ENCODE assay signal across 30 cellular contexts in the genomic region with DNA sequence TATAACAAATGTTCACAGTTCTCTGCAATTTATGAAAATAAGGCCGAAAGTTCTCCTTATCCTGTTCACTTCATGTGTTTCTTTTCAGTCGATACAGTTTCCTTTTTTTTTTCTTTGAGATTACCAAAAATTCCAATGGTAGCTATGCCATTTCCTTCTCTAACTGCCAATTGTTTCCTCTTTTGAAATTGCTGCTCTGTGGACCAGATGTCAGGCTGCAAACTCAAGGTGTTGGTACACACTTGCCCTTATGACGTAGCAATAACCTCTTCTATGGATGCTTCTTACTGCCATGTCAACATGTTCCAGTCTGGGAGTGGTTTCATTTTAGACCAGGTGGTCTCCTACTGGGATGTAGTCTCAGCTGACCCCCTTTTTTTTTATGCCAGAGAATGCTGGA. TPM values are rescaled to one million over a fixed set of nuclear protein-coding genes. Genes with fewer than 3 reads are reported as not detected.
DNase-seq lines count a peak whose midpoint lies in the region; ATAC-seq and TF ChIP-seq lines count a peak whose summit lies in the region.
"Had no signal": no experiment of that assay in that cellular context is flagged by ENCODE, and none has a peak within 500 bp of the region (broad histone marks: within the 10 kb centered on the region; RNA-seq: fewer than 3 reads in every experiment).

No MANE protein-coding gene starts in this region.

- TF ChIP-seq CTCF in AG10803 (conservative IDR thresholded peaks at IDR 0.05; ENCODE audit: low read length) (no peak), foreskin fibroblast (IDR thresholded peaks at IDR 0.05; ENCODE audit: low read depth, low read length) (no peak), psoas muscle (IDR thresholded peaks at IDR 0.05) (no peak)

- H3K4me3 ChIP-seq in AG10803 (ENCODE audit: low read length) (no peak overlapping the region), foreskin fibroblast (ENCODE audit: low read depth in 1 of 2, low read length in 2 of 2) (no peak overlapping the region), psoas muscle (no peak overlapping the region)
- H3K4me3 ChIP-seq: heart right ventricle, lower lobe of right lung, tibial nerve had no signal

- H3K27me3 ChIP-seq in psoas muscle (ENCODE audit: insufficient read depth in 3 of 3, low read length in 2 of 3) = no peaks in the 10 kb centered on the region
- H3K27me3 ChIP-seq: heart right ventricle, tibial nerve had no signal

- no peaks in the 10 kb centered on the region for H3K9me3 ChIP-seq in psoas muscle
- H3K9me3 ChIP-seq: heart right ventricle, lower lobe of right lung, tibial nerve had no signal

- ATAC-seq in psoas muscle (no peak), HG02884 (IDR thresholded peaks at IDR 0.05; ENCODE audit: unreplicated experiment) (no peak)
- ATAC-seq: effector memory CD8-positive, alpha-beta T cell; heart right ventricle; lower lobe of right lung; natural killer cell treated with Interleukin-12 subunit alpha and Interleukin-12 subunit beta and Interleukin-15 and Interleukin-18, amount 100 ng/mL, for 72 hours had no signal

- H3K4me3 Mint-ChIP-seq in activated CD4-positive, alpha-beta T cell treated with anti-CD3 and anti-CD28 coated beads, Interleukin-2, amount 10 ng/mL, durations not matched to agents 7 days and 5 days = no peak overlapping the region
- H3K4me3 Mint-ChIP-seq in immature natural killer cell = no peak overlapping the region
- H3K4me3 Mint-ChIP-seq: activated naive CD8-positive, alpha-beta T cell treated with anti-CD3 and anti-CD28 coated beads for 36 hours; effector memory CD8-positive, alpha-beta T cell; natural killer cell treated with Interleukin-12 subunit alpha and Interleukin-12 subunit beta and Interleukin-15 and Interleukin-18, amount 100 ng/mL, for 72 hours; T-helper 2 cell treated with Interferon-gamma antibody and Interleukin-4, amounts not matched to agents 5 μg/mL and 100 μg/mL, for 36 hours had no signal

- H3K4me1 ChIP-seq in psoas muscle = no peaks in the 10 kb centered on the region
- H3K4me1 ChIP-seq: heart right ventricle, lower lobe of right lung, tibial nerve had no signal

- H3K4me1 Mint-ChIP-seq in activated CD4-positive, alpha-beta T cell treated with anti-CD3 and anti-CD28 coated beads, Interleukin-2, amount 10 ng/mL, durations not matched to agents 7 days and 5 days = no peaks in the 10 kb centered on the region
- no peaks in the 10 kb centered on the region for H3K4me1 Mint-ChIP-seq in immature natural killer cell
- H3K4me1 Mint-ChIP-seq: activated naive CD8-positive, alpha-beta T cell treated with anti-CD3 and anti-CD28 coated beads for 36 hours had no signal

- H3K36me3 Mint-ChIP-seq in activated CD4-positive, alpha-beta T cell treated with anti-CD3 and anti-CD28 coated beads, Interleukin-2, amount 10 ng/mL, durations not matched to agents 7 days and 5 days (ENCODE audit: low read depth) = peaks cover 5% of the 10 kb centered on the region
- peaks cover 5 to 19% (median 16%) of the 10 kb centered on the region in 3 donors for H3K36me3 Mint-ChIP-seq in immature natural killer cell

- H3K27me3 Mint-ChIP-seq in activated CD4-positive, alpha-beta T cell treated with anti-CD3 and anti-CD28 coated beads, Interleukin-2, amount 10 ng/mL, durations not matched to agents 7 days and 5 days = no peaks in the 10 kb centered on the region
- peaks cover 0 to 2% (median 0%) of the 10 kb centered on the region in 3 donors for H3K27me3 Mint-ChIP-seq in immature natural killer cell (ENCODE audit: low read depth in 3 of 3)
- H3K27me3 Mint-ChIP-seq: activated naive CD8-positive, alpha-beta T cell treated with anti-CD3 and anti-CD28 coated beads for 36 hours; effector memory CD8-positive, alpha-beta T cell; natural killer cell treated with Interleukin-12 subunit alpha and Interleukin-12 subunit beta and Interleukin-15 and Interleukin-18, amount 100 ng/mL, for 72 hours had no signal

- H3K27ac ChIP-seq in psoas muscle = no peak overlapping the region
- H3K27ac ChIP-seq: heart right ventricle, lower lobe of right lung, tibial nerve, VCaP had no signal

- no peaks in the 10 kb centered on the region for H3K9me3 Mint-ChIP-seq in activated CD4-positive, alpha-beta T cell treated with anti-CD3 and anti-CD28 coated beads, Interleukin-2, amount 10 ng/mL, durations not matched to agents 7 days and 5 days
- no peaks in the 10 kb centered on the region for H3K9me3 Mint-ChIP-seq in immature natural killer cell
- H3K9me3 Mint-ChIP-seq: activated naive CD8-positive, alpha-beta T cell treated with anti-CD3 and anti-CD28 coated beads for 36 hours; effector memory CD8-positive, alpha-beta T cell; natural killer cell treated with Interleukin-12 subunit alpha and Interleukin-12 subunit beta and Interleukin-15 and Interleukin-18, amount 100 ng/mL, for 72 hours; T-helper 2 cell treated with Interferon-gamma antibody and Interleukin-4, amounts not matched to agents 5 μg/mL and 100 μg/mL, for 36 hours had no signal

- intact Hi-C loops in psoas muscle (cut with DNase I) = no loop called here

- CTCF ChIA-PET in activated CD4-positive, alpha-beta T cell treated with anti-CD3 and anti-CD28 coated beads, Interleukin-2, amount 10 ng/mL, durations not matched to agents 7 days and 5 days (lab: Charles Lee) = interaction anchor here (1.1 kb wide), 1 partner anchor 96 kb away, joined by 3 read pairs; no protein-coding TSS in a partner anchor

- DNase-seq in AG10803 (ENCODE audit: low read depth) (peak; percentile 51), GF-D8 (lab: John Stamatoyannopoulos, UW) (peak; percentile 75), NOMO-1 treated with dmso at 0.1 percent for 144 hours (lab: John Stamatoyannopoulos, UW; ENCODE audit: unreplicated experiment) (peak; percentile 2), foreskin fibroblast (peak; percentile 20 to 46), psoas muscle (no peak), immature natural killer cell (no peak)
- no peak for DNase-seq in activated CD4-positive, alpha-beta T cell treated with anti-CD3 and anti-CD28 coated beads, Interleukin-2, amount 10 ng/mL, durations not matched to agents 7 days and 5 days
- DNase-seq: activated CD4-positive, alpha-beta T cell treated with anti-CD3 and anti-CD28 coated beads, Interleukin-2, amount 50 U/mL, for 1 hour; activated effector memory CD4-positive, alpha-beta T cell treated with anti-CD3 and anti-CD28 coated beads, Interleukin-2, amount 50 U/mL, for 16 hours; activated naive CD8-positive, alpha-beta T cell treated with anti-CD3 and anti-CD28 coated beads for 36 hours; activated T-cell treated with anti-CD3 and anti-CD28 coated beads, Interleukin-2, amount 50 U/mL, for 1 hour; anterior cingulate cortex; C1 segment of cervical spinal cord; caudate nucleus; cortex of kidney; DMS153; effector memory CD8-positive, alpha-beta T cell; foreskin melanocyte; heart right ventricle; lower lobe of right lung; NCI-H2029 treated with DMSO at 0.1 percent for 48 hours; NCI-H526 treated with DMSO at 0.1 percent for 48 hours; SIG-M5; stimulated activated CD4-positive, alpha-beta T cell treated with anti-CD3 and anti-CD28 coated beads, Interleukin-15, amount 100 ng/mL, for 24 hours; stimulated activated CD4-positive, alpha-beta T cell treated with anti-CD3 and anti-CD28 coated beads, Interleukin-4, amount 100 ng/mL, for 4 hours had no signal

- 70 to 80% (median 76%) methylated on average over 3 of the region's 3 CpGs for WGBS in psoas muscle, 3 donors

- H3K36me3 ChIP-seq in psoas muscle (ENCODE audit: insufficient read depth in 1 of 2, low read depth in 1 of 2) = peaks cover 0 to 19% of the 10 kb centered on the region in 2 donors

- no peak overlapping the region for H3K27ac Mint-ChIP-seq in activated CD4-positive, alpha-beta T cell treated with anti-CD3 and anti-CD28 coated beads, Interleukin-2, amount 10 ng/mL, durations not matched to agents 7 days and 5 days
- no peak overlapping the region for H3K27ac Mint-ChIP-seq in immature natural killer cell
- H3K27ac Mint-ChIP-seq: activated naive CD8-positive, alpha-beta T cell treated with anti-CD3 and anti-CD28 coated beads for 36 hours; effector memory CD8-positive, alpha-beta T cell; natural killer cell treated with Interleukin-12 subunit alpha and Interleukin-12 subunit beta and Interleukin-15 and Interleukin-18, amount 100 ng/mL, for 72 hours; T-helper 2 cell treated with Interferon-gamma antibody and Interleukin-4, amounts not matched to agents 5 μg/mL and 100 μg/mL, for 36 hours had no signal

- POLR2A ChIA-PET in activated CD4-positive, alpha-beta T cell treated with anti-CD3 and anti-CD28 coated beads, Interleukin-2, amount 10 ng/mL, durations not matched to agents 7 days and 5 days (lab: Charles Lee) = no interaction called here

RNA-seq across cellular contexts. Expression of a gene that starts 52.9 kb away (rescaled TPM):
- 10 to 100 TPM; 13.2 to 13.7 TPM for total RNA-seq in activated CD4-positive, alpha-beta T cell treated with anti-CD3 and anti-CD28 coated beads, Interleukin-2, amount 10 ng/mL, durations not matched to agents 7 days and 5 days
- 10 to 100 TPM; 12.0 to 20.1 (median 14.4) TPM for total RNA-seq in psoas muscle
- 10 to 100 TPM in 1 of 3 donors, 1 to 10 TPM in 2; 9.2 to 10.8 (median 9.8) TPM for polyA plus RNA-seq in psoas muscle
- 10 to 100 TPM; 16.1 to 26.7 (median 16.2) TPM for polyA plus RNA-seq in immature natural killer cell

Comparison
In these comparisons a context has a peak if more than half of its experiments do, and no peak if none do; other contexts are left out.
1. DNase-seq: peak in AG10803 (single experiment), GF-D8 (single experiment), NOMO-1 treated with dmso at 0.1 percent for 144 hours (single experiment) and foreskin fibroblast (2 of 2); none in activated CD4-positive, alpha-beta T cell treated with anti-CD3 and anti-CD28 coated beads, Interleukin-2, amount 10 ng/mL, durations not matched to agents 7 days and 5 days (single experiment), psoas muscle (0 of 2) and immature natural killer cell (0 of 3).